In the genomic region with DNA sequence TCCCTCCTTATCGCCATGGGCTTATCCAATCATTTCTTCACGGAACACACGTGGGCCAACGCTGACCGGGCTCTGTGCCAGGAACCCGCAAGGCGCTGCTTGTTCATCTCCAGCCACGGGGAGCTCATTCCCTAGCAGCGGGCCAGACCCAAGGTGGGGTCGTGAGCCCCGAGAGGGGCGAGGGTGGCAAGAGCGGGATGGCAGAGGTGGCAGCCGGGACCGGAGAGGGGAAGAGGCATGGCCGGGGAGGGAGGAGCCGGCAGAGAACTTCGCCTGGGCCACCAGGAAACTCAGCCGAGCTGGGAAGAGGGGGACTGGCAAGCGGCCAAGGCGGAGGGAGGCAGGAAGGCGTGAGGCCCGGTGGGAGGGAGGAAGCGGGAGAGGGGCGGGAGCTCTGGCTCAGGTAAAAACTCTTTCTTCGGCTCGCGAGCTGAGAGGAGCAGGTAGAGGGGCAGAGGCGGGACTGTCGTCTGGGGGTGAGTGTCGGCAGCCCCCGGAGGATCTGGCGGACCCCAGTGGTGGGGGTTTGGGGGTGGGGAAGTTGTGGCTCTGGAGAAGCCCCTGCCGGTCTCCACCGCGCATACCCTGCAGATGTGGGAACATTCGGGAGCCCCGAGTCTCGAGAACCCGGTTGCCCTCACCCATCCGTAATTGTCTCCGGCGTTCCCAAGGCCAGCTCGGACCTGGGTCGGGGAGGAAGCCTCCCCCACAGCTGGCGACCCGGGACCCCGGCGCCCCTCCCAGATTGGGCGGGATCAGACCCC, we compare ENCODE assay signal across 9 cellular contexts. TPM values are rescaled to one million over a fixed set of nuclear protein-coding genes. Genes with fewer than 3 reads are reported as not detected.
DNase-seq lines count a peak whose midpoint lies in the region; ATAC-seq and TF ChIP-seq lines count a peak whose summit lies in the region.
"Had no signal": no experiment of that assay in that cellular context is flagged by ENCODE, and none has a peak within 500 bp of the region (broad histone marks: within the 10 kb centered on the region; RNA-seq: fewer than 3 reads in every experiment).

A gene with protein sequence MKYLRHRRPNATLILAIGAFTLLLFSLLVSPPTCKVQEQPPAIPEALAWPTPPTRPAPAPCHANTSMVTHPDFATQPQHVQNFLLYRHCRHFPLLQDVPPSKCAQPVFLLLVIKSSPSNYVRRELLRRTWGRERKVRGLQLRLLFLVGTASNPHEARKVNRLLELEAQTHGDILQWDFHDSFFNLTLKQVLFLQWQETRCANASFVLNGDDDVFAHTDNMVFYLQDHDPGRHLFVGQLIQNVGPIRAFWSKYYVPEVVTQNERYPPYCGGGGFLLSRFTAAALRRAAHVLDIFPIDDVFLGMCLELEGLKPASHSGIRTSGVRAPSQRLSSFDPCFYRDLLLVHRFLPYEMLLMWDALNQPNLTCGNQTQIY (plus strand): TSS at position 408 of the 764 bp plus-strand sequence. CDS start 12,670 bp downstream, outside the sequence.

- H3K9me3 ChIP-seq in right cardiac atrium (ENCODE audit: control insufficient read depth, low read length), result no peaks in the 10 kb centered on the region
- H3K9me3 ChIP-seq: psoas muscle had no signal

- H3K9me3 Mint-ChIP-seq in type B pancreatic cell, result no peaks in the 10 kb centered on the region

- ATAC-seq in right cardiac atrium, result no peak
- ATAC-seq in GM19023 (IDR thresholded peaks at IDR 0.05; ENCODE audit: unreplicated experiment), result no peak
- ATAC-seq in HG03378 (IDR thresholded peaks at IDR 0.05; ENCODE audit: unreplicated experiment), result no peak
- ATAC-seq: psoas muscle had no signal

- peak within 1 kb of the TSS; percentile 43 for H3K27ac Mint-ChIP-seq in type B pancreatic cell

- intact Hi-C loops in right cardiac atrium (cut with DNase I), result no loop called here

- H3K4me1 ChIP-seq in right cardiac atrium (ENCODE audit: control insufficient read depth, insufficient read depth, low read length), result no peaks in the 10 kb centered on the region
- H3K4me1 ChIP-seq: psoas muscle had no signal

- DNase-seq in stimulated activated CD4-positive, alpha-beta T cell treated with anti-CD3 and anti-CD28 coated beads, Interleukin-2, amount 100 ng/mL, for 24 hours, result peak; percentile 34 to 38
- no peak for DNase-seq in stimulated activated CD4-positive, alpha-beta T cell treated with anti-CD3 and anti-CD28 coated beads, Interleukin-1b, Interleukin-23, amount 100 ng/mL, for 48 hours
- DNase-seq in T-helper 1 cell (peak in 3 of 5 donors; percentile 19 to 36 (median 28)), right cardiac atrium (peak; percentile 36 to 75 (median 69)), type B pancreatic cell (ENCODE audit: extremely low spot score, unreplicated experiment) (no peak), SW 1271 (lab: John Stamatoyannopoulos, UW) (no peak)

- no peak within 1 kb of the TSS for H3K4me3 ChIP-seq in right cardiac atrium (ENCODE audit: low read length)
- H3K4me3 ChIP-seq: psoas muscle had no signal

- no peaks in the 10 kb centered on the region for H3K36me3 Mint-ChIP-seq in type B pancreatic cell

- peak within 1 kb of the TSS; percentile 74 for H3K4me3 Mint-ChIP-seq in type B pancreatic cell

- WGBS in right cardiac atrium, result 3% methylated on average over 50 of the region's 50 CpGs

- peaks cover 45% of the 10 kb centered on the region for H3K27me3 Mint-ChIP-seq in type B pancreatic cell

- H3K4me1 Mint-ChIP-seq in type B pancreatic cell (ENCODE audit: unreplicated experiment), result peaks cover 7% of the 10 kb centered on the region

- H3K27ac ChIP-seq in right cardiac atrium (ENCODE audit: low read length), result no peak within 1 kb of the TSS
- H3K27ac ChIP-seq: psoas muscle had no signal

- no peaks in the 10 kb centered on the region for H3K27me3 ChIP-seq in right cardiac atrium (ENCODE audit: control insufficient read depth, insufficient read depth)

- no peak for TF ChIP-seq CTCF in type B pancreatic cell (conservative IDR thresholded peaks at IDR 0.05)

RNA-seq across cellular contexts. Expression of the gene that starts here (rescaled TPM):
- total RNA-seq in right cardiac atrium (not detected), type B pancreatic cell (ENCODE audit: low replicate concordance) (12.3 and 22.6 TPM in 2 replicates)
- not detected for polyA plus RNA-seq in right cardiac atrium

Comparison
In these comparisons a context has a peak if more than half of its experiments do, and no peak if none do; other contexts are left out.
1. RNA of the gene that starts here (total RNA-seq): 12.3 to 22.6 TPM in type B pancreatic cell; not detected in right cardiac atrium; every median in the first group is over 10 times any median in the second.
2. DNase-seq: peak in stimulated activated CD4-positive, alpha-beta T cell treated with anti-CD3 and anti-CD28 coated beads, Interleukin-2, amount 100 ng/mL, for 24 hours (2 of 2) and T-helper 1 cell (3 of 5); none in stimulated activated CD4-positive, alpha-beta T cell treated with anti-CD3 and anti-CD28 coated beads, Interleukin-1b, Interleukin-23, amount 100 ng/mL, for 48 hours (single experiment), type B pancreatic cell (single experiment) and SW 1271 (0 of 2).
3. Peak in DNase-seq in right cardiac atrium; RNA of the gene not detected or under 1 TPM.